Comparison of ENCODE assay signal across 5 cellular contexts in the genomic region with DNA sequence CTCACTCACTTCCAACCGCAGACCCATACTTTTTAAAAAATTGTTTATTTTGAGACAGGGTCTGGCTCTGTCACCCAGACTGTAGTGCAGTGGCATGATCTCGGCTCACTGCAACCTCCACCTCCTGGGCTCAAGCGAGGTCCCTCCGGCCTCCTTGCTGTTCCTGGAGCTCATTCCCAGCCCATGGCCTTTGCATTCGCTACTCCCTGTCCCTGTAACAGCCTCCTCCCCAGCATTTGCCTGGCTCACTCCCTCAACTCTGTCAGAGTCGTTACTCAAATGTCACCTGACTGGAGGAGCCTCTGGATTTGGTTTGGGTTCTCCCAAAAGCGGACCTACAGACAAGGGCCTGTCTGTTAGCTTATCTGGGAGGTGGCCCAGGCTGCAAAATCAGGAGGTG.
"Had no signal": no experiment of that assay in that cellular context is flagged by ENCODE, and none has a peak within 500 bp of the region (broad histone marks: within the 10 kb centered on the region; RNA-seq: fewer than 3 reads in every experiment).

No MANE protein-coding gene starts in this region.

- DNase-seq: H9, HCEC 1CT had no signal

- H3K4me3 Mint-ChIP-seq: GM23338, H9, IgD-negative memory B cell had no signal

- ATAC-seq: GM23338, HepG2 had no signal

- H3K27ac Mint-ChIP-seq: GM23338, H9, IgD-negative memory B cell had no signal

- H3K4me1 Mint-ChIP-seq: GM23338, H9, IgD-negative memory B cell had no signal

- H3K9me3 Mint-ChIP-seq: GM23338, H9, IgD-negative memory B cell had no signal

- H3K36me3 Mint-ChIP-seq: IgD-negative memory B cell had no signal
